Comparison of ENCODE assay signal across 38 cellular contexts in the genomic region with DNA sequence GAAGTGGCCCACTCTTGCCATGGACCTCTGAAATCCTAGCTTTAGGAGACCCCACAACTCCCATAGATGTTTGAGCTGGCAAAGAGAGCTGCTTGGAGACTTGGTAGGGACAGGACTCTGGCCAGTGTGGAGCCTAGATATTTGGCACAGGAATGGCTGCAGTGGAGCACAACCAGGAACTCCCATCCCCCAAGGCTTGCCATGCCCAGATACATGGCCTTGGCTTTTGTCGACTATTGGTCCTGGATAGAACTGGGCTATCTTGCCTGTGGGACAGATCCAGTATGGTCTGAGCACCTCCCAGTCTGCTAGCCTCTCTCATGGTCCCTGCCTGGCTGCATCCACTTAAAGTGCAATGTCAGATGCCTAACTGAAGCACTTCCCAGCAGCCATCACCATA. TPM values are rescaled to one million over a fixed set of nuclear protein-coding genes. Genes with fewer than 3 reads are reported as not detected.
"Had no signal": no experiment of that assay in that cellular context is flagged by ENCODE, and none has a peak within 500 bp of the region (broad histone marks: within the 10 kb centered on the region; RNA-seq: fewer than 3 reads in every experiment).

No MANE protein-coding gene starts in this region.

- DNase-seq: Karpas-422, Kasumi-1, MG63, MM.1S, MV-4-11, NCI-H1048, NCI-H1092, NCI-H1092 treated with DMSO at 0.1 percent for 48 hours, NCI-H1105, NCI-H1105 treated with DMSO at 0.1 percent for 48 hours, NCI-H1417, NCI-H1417 treated with DMSO at 0.1 percent for 48 hours, NCI-H1436, NCI-H1436 treated with DMSO at 0.1 percent for 48 hours, NCI-H146, NCI-H1694, NCI-H1694 treated with DMSO at 0.1 percent for 48 hours, NCI-H187, NCI-H187 treated with DMSO at 0.1 percent for 48 hours, NCI-H1930, NCI-H2029, NCI-H2029 treated with DMSO at 0.1 percent for 48 hours, NCI-H2081, NCI-H2081 treated with DMSO at 0.1 percent for 48 hours, NCI-H2107, NCI-H2171, NCI-H2171 treated with DMSO at 0.1 percent for 48 hours, NCI-H2227 treated with DMSO at 0.1 percent for 48 hours, NCI-H226, NCI-H345, NCI-H446, NCI-H446 treated with DMSO at 0.1 percent for 48 hours, NCI-H510A had no signal

- H3K27ac ChIP-seq: KMS-11 had no signal

- H3K9ac ChIP-seq: KMS-11 had no signal

- H3K4me2 ChIP-seq: KMS-11 had no signal

- H3K36me3 ChIP-seq: MG63 had no signal

- H3K4me3 ChIP-seq: MG63 had no signal

RNA-seq across cellular contexts. Expression of gene GBP7, which starts 42.1 kb away (rescaled TPM):
- total RNA-seq: LHCN-M2, M059J, MCF 10A, NCI-H460 had no signal
